In the genomic region with DNA sequence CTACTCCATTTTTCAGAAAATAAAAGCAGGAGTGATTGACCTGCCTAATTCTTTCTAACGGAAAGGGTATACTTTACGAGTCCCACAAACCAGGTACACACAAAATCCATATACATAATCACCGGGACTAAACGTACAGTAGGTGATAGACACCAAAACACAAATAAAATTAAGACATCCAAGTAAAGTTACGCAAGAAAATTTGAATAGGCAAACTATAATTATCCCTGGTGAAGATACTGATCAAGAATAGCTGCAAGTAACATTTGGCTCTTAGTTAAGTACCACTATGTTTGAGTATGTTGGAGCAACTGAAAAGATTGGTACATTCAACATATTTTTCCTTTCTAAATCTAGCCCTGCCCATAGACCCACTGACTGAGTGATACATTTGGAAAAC, we compare ENCODE assay signal across 10 cellular contexts. TPM values are rescaled to one million over a fixed set of nuclear protein-coding genes. Genes with fewer than 3 reads are reported as not detected.
A peak's percentile ranks its signal among the peaks of the same experiment; 100 is the strongest.
DNase-seq lines count a peak whose midpoint lies in the region; ATAC-seq and TF ChIP-seq lines count a peak whose summit lies in the region.
"Had no signal": no experiment of that assay in that cellular context is flagged by ENCODE, and none has a peak within 500 bp of the region (broad histone marks: within the 10 kb centered on the region; RNA-seq: fewer than 3 reads in every experiment).

No MANE protein-coding gene starts in this region.

- no peak for TF ChIP-seq POLR2A in right lobe of liver (IDR thresholded peaks at IDR 0.05)
- TF ChIP-seq POLR2A in body of pancreas (IDR thresholded peaks at IDR 0.05), result no peak

- H3K56ac ChIP-seq in H9 (ENCODE audit: insufficient read length, low read depth, low read length), result no peak overlapping the region

- peaks cover 58% of the 10 kb centered on the region for H3K79me2 ChIP-seq in ACC112 (ENCODE audit: control insufficient read depth, insufficient read depth, low read length, unreplicated experiment)
- no peaks in the 10 kb centered on the region; the same call in 1 of the 2 replicates for H3K79me2 ChIP-seq in H9 (ENCODE audit: insufficient read depth, low read length)

- DNase-seq in H9 (no peak), right lobe of liver (no peak), NCI-H2196 (lab: John Stamatoyannopoulos, UW; ENCODE audit: unreplicated experiment) (no peak), body of pancreas (no peak), DMS79 (lab: John Stamatoyannopoulos, UW) (no peak)
- DNase-seq in activated naive CD8-positive, alpha-beta T cell treated with anti-CD3 and anti-CD28 coated beads for 36 hours, result no peak
- no peak for DNase-seq in stimulated activated CD4-positive, alpha-beta T cell treated with anti-CD3 and anti-CD28 coated beads, Interleukin-2, amount 100 ng/mL, for 24 hours
- DNase-seq: foreskin melanocyte, substantia nigra had no signal

- WGBS in H9 (ENCODE audit: extremely low coverage, insufficient read length, low lambda C conversion rate), result no CpG with 5 or more reads among the region's 5 CpGs
- 43% methylated on average over 5 of the region's 5 CpGs for WGBS in right lobe of liver (ENCODE audit: insufficient coverage, low coverage, low lambda C conversion rate, missing lambda C conversion rate)
- WGBS in body of pancreas, 2 donors, result 55 to 58% methylated on average over 5 of the region's 5 CpGs

- TF ChIP-seq CTCF in H9 (conservative IDR thresholded peaks at IDR 0.05) (no peak), right lobe of liver (IDR thresholded peaks at IDR 0.05) (no peak), body of pancreas (IDR thresholded peaks at IDR 0.05) (no peak)

- H4K20me1 ChIP-seq in H9 (ENCODE audit: control insufficient read depth, insufficient read depth, insufficient read length), result no peaks in the 10 kb centered on the region

- peak overlapping the region; percentile 92 for H3K4me2 ChIP-seq in H9 (ENCODE audit: insufficient read depth, insufficient read length, low read length)

- H3K27ac ChIP-seq in ACC112 (ENCODE audit: low read depth, low read length) (no peak overlapping the region), H9 (ENCODE audit: insufficient read length, low read depth, low read length) (no peak overlapping the region), right lobe of liver (peak overlapping the region in 1 of 3 donors; percentile 99), body of pancreas (no peak overlapping the region)

- H3K36me3 Mint-ChIP-seq in H9 (ENCODE audit: insufficient read depth in 1 of 3, low read depth in 3 of 3), result peaks cover 5 to 26% (median 25%) of the 10 kb centered on the region in 3 experiments; a peak in 6 of 7 replicates
- H3K36me3 Mint-ChIP-seq in activated naive CD8-positive, alpha-beta T cell treated with anti-CD3 and anti-CD28 coated beads for 36 hours, result peaks cover 10% of the 10 kb centered on the region

- H3K27ac Mint-ChIP-seq in H9, result no peak overlapping the region
- peak overlapping the region; percentile 85 for H3K27ac Mint-ChIP-seq in activated naive CD8-positive, alpha-beta T cell treated with anti-CD3 and anti-CD28 coated beads for 36 hours

- no peak overlapping the region for H3K18ac ChIP-seq in H9 (ENCODE audit: insufficient read length, low read depth, low read length)

- peaks cover 24% of the 10 kb centered on the region for H3K4me1 ChIP-seq in ACC112 (ENCODE audit: control insufficient read depth, insufficient read depth, low read length, unreplicated experiment)
- H3K4me1 ChIP-seq in H9 (ENCODE audit: insufficient read depth, low read length), result no peaks in the 10 kb centered on the region; the same call in 1 of the 2 replicates
- H3K4me1 ChIP-seq in right lobe of liver, result peaks cover 0 to 33% (median 3%) of the 10 kb centered on the region in 4 donors
- peaks cover 55% of the 10 kb centered on the region for H3K4me1 ChIP-seq in body of pancreas

- H2BK15ac ChIP-seq in H9 (ENCODE audit: low read depth, low read length), result no peak overlapping the region

- no peak overlapping the region for H3K4ac ChIP-seq in H9 (ENCODE audit: low read depth, low read length)

- H3K23me2 ChIP-seq in H9 (ENCODE audit: insufficient read length, low read depth, low read length, poor library complexity, severe bottlenecking), result peaks cover 10% of the 10 kb centered on the region

- H2AFZ ChIP-seq in ACC112 (ENCODE audit: low read length, unreplicated experiment) (no peak overlapping the region), H9 (ENCODE audit: low read length) (no peak overlapping the region)

- intact Hi-C loops in right lobe of liver (cut with DNase I) (loop anchor here in 1 of 2 donors (10.0 kb wide), 1 partner anchor 52 kb away; no protein-coding TSS in a partner anchor), body of pancreas (cut with DNase I) (no loop called here)

- no peaks in the 10 kb centered on the region; the same call in 1 of the 2 replicates for H3K36me3 ChIP-seq in ACC112 (ENCODE audit: insufficient read depth, low read length)
- peaks cover 0 to 20% (median 1%) of the 10 kb centered on the region in 4 donors for H3K36me3 ChIP-seq in right lobe of liver
- H3K36me3 ChIP-seq in body of pancreas (replicated peaks in 1 of 2; ENCODE audit: insufficient read depth in 1 of 2, low read depth in 2 of 2), result no peaks in the 10 kb centered on the region

- H2BK5ac ChIP-seq in H9 (ENCODE audit: insufficient read length, low read length), result no peak overlapping the region

- no peak overlapping the region for H2BK12ac ChIP-seq in H9 (ENCODE audit: insufficient read length, low read depth, low read length)

- no peak overlapping the region for H4K5ac ChIP-seq in H9 (ENCODE audit: insufficient read length, low read depth, low read length)

- no peak overlapping the region for H2BK20ac ChIP-seq in H9 (ENCODE audit: low read depth, low read length, poor library complexity, severe bottlenecking)

- H4K91ac ChIP-seq in H9 (ENCODE audit: insufficient read length, low read depth, low read length), result no peak overlapping the region

- no peaks in the 10 kb centered on the region for H3K9me3 ChIP-seq in H9 (ENCODE audit: control insufficient read depth, low read depth, low read length)
- H3K9me3 ChIP-seq in right lobe of liver, result no peaks in the 10 kb centered on the region
- H3K9me3 ChIP-seq in body of pancreas, result no peaks in the 10 kb centered on the region

- no peak overlapping the region for H4K8ac ChIP-seq in H9 (replicated peaks; ENCODE audit: insufficient read length, low read depth, low read length)

- ATAC-seq in right lobe of liver (no peak), body of pancreas (no peak)

- no peak overlapping the region for H3K14ac ChIP-seq in H9 (ENCODE audit: insufficient read depth, low read length)

- H3K4me3 ChIP-seq in ACC112 (ENCODE audit: low read depth, low read length) (peak overlapping the region; percentile 84), right lobe of liver (peak overlapping the region in 2 of 3 donors; percentile 98 to 99), body of pancreas (no peak overlapping the region)

- H2AK5ac ChIP-seq in H9 (ENCODE audit: insufficient read length, low read length), result no peak overlapping the region

- H3K27me3 ChIP-seq in ACC112 (ENCODE audit: insufficient read depth, low read length) (no peaks in the 10 kb centered on the region), H9 (ENCODE audit: insufficient read depth, low read length) (no peaks in the 10 kb centered on the region), right lobe of liver (no peaks in the 10 kb centered on the region), body of pancreas (no peaks in the 10 kb centered on the region)

- no peaks in the 10 kb centered on the region for H3K79me1 ChIP-seq in H9 (ENCODE audit: insufficient read depth, low read depth, low read length, poor library complexity, severe bottlenecking)

- no peaks in the 10 kb centered on the region for H3K27me3 Mint-ChIP-seq in H9 (ENCODE audit: low read depth)
- no peaks in the 10 kb centered on the region for H3K27me3 Mint-ChIP-seq in activated naive CD8-positive, alpha-beta T cell treated with anti-CD3 and anti-CD28 coated beads for 36 hours

- H3K23ac ChIP-seq in H9 (ENCODE audit: insufficient read length, low read depth, low read length), result no peak overlapping the region

- H3T11ph ChIP-seq in H9 (ENCODE audit: low read length), result no peak overlapping the region

- H3K4me3 Mint-ChIP-seq in H9, result peak overlapping the region; percentile 87 to 88
- H3K4me3 Mint-ChIP-seq in activated naive CD8-positive, alpha-beta T cell treated with anti-CD3 and anti-CD28 coated beads for 36 hours, result peak overlapping the region; percentile 90

- no peak overlapping the region for H2BK120ac ChIP-seq in H9 (ENCODE audit: low read depth, low read length, poor library complexity, severe bottlenecking)

- H3K4me1 Mint-ChIP-seq in H9, result peaks cover 24 to 26% of the 10 kb centered on the region in 2 experiments
- peaks cover 43% of the 10 kb centered on the region for H3K4me1 Mint-ChIP-seq in activated naive CD8-positive, alpha-beta T cell treated with anti-CD3 and anti-CD28 coated beads for 36 hours

- H3K9me3 Mint-ChIP-seq in H9, result no peaks in the 10 kb centered on the region; a peak in 1 of 5 replicates
- H3K9me3 Mint-ChIP-seq in activated naive CD8-positive, alpha-beta T cell treated with anti-CD3 and anti-CD28 coated beads for 36 hours, result no peaks in the 10 kb centered on the region

- no peak overlapping the region for H3K9ac ChIP-seq in H9 (ENCODE audit: extremely low read depth, insufficient read length, low read length)

RNA-seq across cellular contexts. Expression of a gene that starts 1.7 kb away (rescaled TPM):
- total RNA-seq in H9 (2021) (49.3 and 49.8 TPM in 2 replicates), right lobe of liver (10 to 100 TPM; 24.2 to 33.6 (median 30.9) TPM), body of pancreas (10 to 100 TPM; 21.0 to 34.6 TPM)
- 10 to 100 TPM; 47.9 to 53.9 TPM for total RNA-seq in activated naive CD8-positive, alpha-beta T cell treated with anti-CD3 and anti-CD28 coated beads for 36 hours

Comparison
In these comparisons a context has a peak if more than half of its experiments do, and no peak if none do; other contexts are left out.
1. H3K4me3 ChIP-seq: peak in ACC112 (single experiment) and right lobe of liver (2 of 3); none in body of pancreas (0 of 2).